In the genomic region with DNA sequence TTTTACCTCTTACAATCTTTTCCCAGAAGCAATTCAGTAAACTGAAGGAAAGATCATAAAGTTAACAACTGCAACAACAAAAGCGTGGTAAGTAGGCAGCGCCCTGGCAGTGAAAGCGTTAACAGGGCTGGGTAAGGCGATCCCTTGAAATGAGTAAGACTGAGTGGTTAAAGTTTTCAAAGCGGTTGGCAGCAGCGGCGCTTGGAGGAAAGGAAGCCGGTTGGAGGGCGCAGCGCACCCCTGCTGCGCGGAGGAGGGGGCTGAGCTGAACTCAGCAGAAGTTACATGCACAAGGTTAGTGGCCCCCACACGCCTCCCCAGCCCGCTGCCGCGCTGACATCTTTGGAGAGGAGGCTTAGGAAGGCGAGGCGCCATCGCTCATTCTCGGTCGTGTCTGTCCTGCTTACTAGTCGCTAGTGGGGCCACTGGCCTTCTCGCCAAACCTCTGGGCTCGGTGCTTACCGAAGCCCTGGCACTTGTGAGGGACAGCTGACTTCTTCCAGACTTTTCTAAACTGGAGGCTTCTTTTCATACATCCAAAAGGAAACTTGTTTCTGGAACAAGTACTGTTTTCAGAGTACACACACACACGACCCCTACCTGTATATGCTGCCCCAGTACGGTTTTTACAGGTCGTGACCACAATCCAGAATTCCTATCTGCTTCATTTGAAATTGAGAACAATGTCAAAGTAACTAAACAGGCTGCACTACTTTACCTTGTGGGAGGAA, we compare ENCODE assay signal across 10 cellular contexts. TPM values are rescaled to one million over a fixed set of nuclear protein-coding genes. Genes with fewer than 3 reads are reported as not detected.
DNase-seq lines count a peak whose midpoint lies in the region; FAIRE-seq and TF ChIP-seq lines count a peak whose summit lies in the region.
"Had no signal": no experiment of that assay in that cellular context is flagged by ENCODE, and none has a peak within 500 bp of the region (broad histone marks: within the 10 kb centered on the region; RNA-seq: fewer than 3 reads in every experiment).

Gene SH3RF2 (plus strand): TSS at position 178 of the 731 bp plus-strand sequence. CDS start 1,351 bp downstream, outside the sequence.

- H4K91ac ChIP-seq in neuronal stem cell (ENCODE audit: low read depth, low read length, poor library complexity), result peak within 1 kb of the TSS; percentile 15

- DNase-seq in AG08395 (ENCODE audit: low spot score), result peak; percentile 66
- DNase-seq in HTR-8/SVneo (ENCODE audit: insufficient read length, low spot score), result peak; percentile 64
- DNase-seq in activated CD4-positive, CD25-positive, alpha-beta regulatory T cell treated with anti-CD3 and anti-CD28 coated beads, Interleukin-2, amount 50 U/mL, for 72 hours, result peak; percentile 30
- DNase-seq in fibroblast of the aortic adventitia (ENCODE audit: low read depth), result peak; percentile 73
- peak; percentile 78 for DNase-seq in neuronal stem cell (ENCODE audit: low spot score)
- no peak for DNase-seq in NCI-H146 (lab: John Stamatoyannopoulos, UW)
- no peak for DNase-seq in SHP77 (lab: John Stamatoyannopoulos, UW)
- DNase-seq in occipital lobe (lab: John Stamatoyannopoulos, UW), result no peak

- peak within 1 kb of the TSS; percentile 87 for H3K27ac ChIP-seq in neuronal stem cell (replicated peaks; ENCODE audit: low read length)

- H3K18ac ChIP-seq in neuronal stem cell (ENCODE audit: low read length), result peak within 1 kb of the TSS; percentile 97

- H2BK15ac ChIP-seq in neuronal stem cell (ENCODE audit: low read length), result no peak within 1 kb of the TSS

- H3K4me2 ChIP-seq in neuronal stem cell (ENCODE audit: insufficient read depth, low read length, poor library complexity, severe bottlenecking), result peak within 1 kb of the TSS; percentile 67

- H3K79me1 ChIP-seq in neuronal stem cell (ENCODE audit: low read depth, low read length), result no peaks in the 10 kb centered on the region

- peak within 1 kb of the TSS; percentile 8 for H2BK5ac ChIP-seq in neuronal stem cell (ENCODE audit: low read length)

- peak within 1 kb of the TSS; percentile 89 for H2AFZ ChIP-seq in neuronal stem cell (ENCODE audit: low read length)

- no peak within 1 kb of the TSS for H4K8ac ChIP-seq in neuronal stem cell (ENCODE audit: low read depth, low read length)

- H2BK120ac ChIP-seq in neuronal stem cell (ENCODE audit: low read depth, low read length), result peak within 1 kb of the TSS; percentile 49

- FAIRE-seq in HTR-8/SVneo (lab: Jason Lieb, UNC), result no peak
- FAIRE-seq: GM18507 had no signal

- peak within 1 kb of the TSS; percentile 56 for H3K14ac ChIP-seq in neuronal stem cell (ENCODE audit: low read length)

- H2AK5ac ChIP-seq in neuronal stem cell (ENCODE audit: low read depth, low read length), result peak within 1 kb of the TSS; percentile 72

- H3K9ac ChIP-seq in neuronal stem cell (ENCODE audit: low read depth, low read length, poor library complexity), result no peak within 1 kb of the TSS

- no peaks in the 10 kb centered on the region for H3K36me3 ChIP-seq in neuronal stem cell (replicated peaks in 1 of 2; ENCODE audit: control insufficient read depth in 2 of 2, insufficient read depth in 2 of 2, low read length in 2 of 2)

- H3K4me1 ChIP-seq in neuronal stem cell (ENCODE audit: control insufficient read depth in 2 of 2, insufficient read depth in 1 of 2, low read depth in 1 of 2, low read length in 2 of 2), result peaks cover 10 to 25% of the 10 kb centered on the region in 2 donors

- no peaks in the 10 kb centered on the region for H3K9me3 ChIP-seq in neuronal stem cell (replicated peaks in 1 of 2; ENCODE audit: control insufficient read depth in 2 of 2, insufficient read depth in 1 of 2, low read depth in 1 of 2, low read length in 2 of 2)

- WGBS in neuronal stem cell (ENCODE audit: extremely low coverage in 2 of 2, insufficient read length in 2 of 2, insufficient replicate concordance in 1 of 2), 2 donors, result no CpG with 5 or more reads among the region's 28 CpGs

- H3K4me3 ChIP-seq in fibroblast of the aortic adventitia (ENCODE audit: low read depth, low read length) (peak within 1 kb of the TSS; percentile 72), neuronal stem cell (ENCODE audit: low read length in 2 of 2) (peak within 1 kb of the TSS; percentile 35 to 45)

- H3K23ac ChIP-seq in neuronal stem cell (ENCODE audit: low read depth, low read length, poor library complexity), result peak within 1 kb of the TSS; percentile 37

- no peak within 1 kb of the TSS for H2BK12ac ChIP-seq in neuronal stem cell (ENCODE audit: low read length)

- no peak for TF ChIP-seq CTCF in fibroblast of the aortic adventitia (IDR thresholded peaks at IDR 0.05; ENCODE audit: insufficient read depth, low read length)

- no peak within 1 kb of the TSS for H3K4ac ChIP-seq in neuronal stem cell (ENCODE audit: low read length)

- peaks cover 0 to 22% (median 0%) of the 10 kb centered on the region in 3 experiments for H3K27me3 ChIP-seq in neuronal stem cell (ENCODE audit: control insufficient read depth in 3 of 3, insufficient read depth in 3 of 3, low read depth in 1 of 3, low read length in 3 of 3)

RNA-seq across cellular contexts. Expression of gene SH3RF2, which starts in this region (rescaled TPM):
- 0.49 and 6.7 TPM in 2 replicates for total RNA-seq in fibroblast of the aortic adventitia (ENCODE audit: low replicate concordance)
- polyA plus RNA-seq in neuronal stem cell (2013, experiment 1 of 2), result 1.1 TPM
- polyA plus RNA-seq in neuronal stem cell (2013, experiment 2 of 2), result 0.90 TPM
- total RNA-seq in occipital lobe, result 0.31 TPM
- polyA plus RNA-seq: immature natural killer cell had no signal

Comparison
In these comparisons a context has a peak if more than half of its experiments do, and no peak if none do; other contexts are left out.
1. DNase-seq: peak in AG08395 (single experiment), HTR-8/SVneo (single experiment), activated CD4-positive, CD25-positive, alpha-beta regulatory T cell treated with anti-CD3 and anti-CD28 coated beads, Interleukin-2, amount 50 U/mL, for 72 hours (single experiment), fibroblast of the aortic adventitia (single experiment) and neuronal stem cell (single experiment); none in NCI-H146 (single experiment), SHP77 (0 of 2) and occipital lobe (single experiment).